1 cellular context compared by ENCODE assay signal in the genomic region with DNA sequence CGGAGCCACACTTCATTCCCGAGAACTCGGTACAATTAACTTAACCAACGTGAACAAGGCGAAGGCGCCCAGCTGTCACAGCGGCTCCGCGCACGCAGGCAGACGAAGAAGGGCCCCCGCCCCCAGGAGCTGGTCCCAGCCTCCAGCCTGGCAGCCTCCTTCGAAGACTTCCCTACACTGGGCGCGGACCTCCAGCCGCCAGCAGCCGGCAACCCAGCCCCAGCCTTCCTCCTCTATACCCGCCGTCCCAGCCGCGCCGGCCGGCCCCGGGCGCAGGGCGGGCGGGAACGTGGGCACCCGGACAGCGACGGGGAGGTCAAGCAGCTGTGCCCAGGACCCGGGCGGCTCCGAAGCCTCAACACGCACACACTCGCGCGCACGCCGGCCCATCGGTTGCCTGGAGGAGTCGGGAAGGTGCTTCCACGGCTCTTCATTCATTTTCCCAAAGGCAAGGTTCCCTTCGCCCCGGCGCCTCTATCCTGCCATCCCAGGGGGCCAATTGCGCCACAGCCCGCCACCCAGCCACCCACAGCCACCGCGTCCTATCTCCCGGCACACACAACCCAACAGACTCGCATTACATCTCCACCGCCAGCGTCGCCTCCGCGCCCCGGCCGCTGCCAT.
TF ChIP-seq lines count a peak whose summit lies in the region.

No MANE protein-coding gene starts in this region.

TF ChIP-seq in HepG2, 621 proteins besides CTCF, POLR2A, EP300 and RAD21 (continued from another document):
- TF ChIP-seq, protein P1, sequence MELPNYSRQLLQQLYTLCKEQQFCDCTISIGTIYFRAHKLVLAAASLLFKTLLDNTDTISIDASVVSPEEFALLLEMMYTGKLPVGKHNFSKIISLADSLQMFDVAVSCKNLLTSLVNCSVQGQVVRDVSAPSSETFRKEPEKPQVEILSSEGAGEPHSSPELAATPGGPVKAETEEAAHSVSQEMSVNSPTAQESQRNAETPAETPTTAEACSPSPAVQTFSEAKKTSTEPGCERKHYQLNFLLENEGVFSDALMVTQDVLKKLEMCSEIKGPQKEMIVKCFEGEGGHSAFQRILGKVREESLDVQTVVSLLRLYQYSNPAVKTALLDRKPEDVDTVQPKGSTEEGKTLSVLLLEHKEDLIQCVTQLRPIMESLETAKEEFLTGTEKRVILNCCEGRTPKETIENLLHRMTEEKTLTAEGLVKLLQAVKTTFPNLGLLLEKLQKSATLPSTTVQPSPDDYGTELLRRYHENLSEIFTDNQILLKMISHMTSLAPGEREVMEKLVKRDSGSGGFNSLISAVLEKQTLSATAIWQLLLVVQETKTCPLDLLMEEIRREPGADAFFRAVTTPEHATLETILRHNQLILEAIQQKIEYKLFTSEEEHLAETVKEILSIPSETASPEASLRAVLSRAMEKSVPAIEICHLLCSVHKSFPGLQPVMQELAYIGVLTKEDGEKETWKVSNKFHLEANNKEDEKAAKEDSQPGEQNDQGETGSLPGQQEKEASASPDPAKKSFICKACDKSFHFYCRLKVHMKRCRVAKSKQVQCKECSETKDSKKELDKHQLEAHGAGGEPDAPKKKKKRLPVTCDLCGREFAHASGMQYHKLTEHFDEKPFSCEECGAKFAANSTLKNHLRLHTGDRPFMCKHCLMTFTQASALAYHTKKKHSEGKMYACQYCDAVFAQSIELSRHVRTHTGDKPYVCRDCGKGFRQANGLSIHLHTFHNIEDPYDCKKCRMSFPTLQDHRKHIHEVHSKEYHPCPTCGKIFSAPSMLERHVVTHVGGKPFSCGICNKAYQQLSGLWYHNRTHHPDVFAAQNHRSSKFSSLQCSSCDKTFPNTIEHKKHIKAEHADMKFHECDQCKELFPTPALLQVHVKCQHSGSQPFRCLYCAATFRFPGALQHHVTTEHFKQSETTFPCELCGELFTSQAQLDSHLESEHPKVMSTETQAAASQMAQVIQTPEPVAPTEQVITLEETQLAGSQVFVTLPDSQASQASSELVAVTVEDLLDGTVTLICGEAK (IDR thresholded peaks at IDR 0.05): no peak
- TF ChIP-seq, protein P1 (CRISPR knock-in tag; IDR thresholded peaks at IDR 0.05): 0 out of 2 replicates have a peak, but pooled peaks have one; percentile 15
- TF ChIP-seq, protein P2, sequence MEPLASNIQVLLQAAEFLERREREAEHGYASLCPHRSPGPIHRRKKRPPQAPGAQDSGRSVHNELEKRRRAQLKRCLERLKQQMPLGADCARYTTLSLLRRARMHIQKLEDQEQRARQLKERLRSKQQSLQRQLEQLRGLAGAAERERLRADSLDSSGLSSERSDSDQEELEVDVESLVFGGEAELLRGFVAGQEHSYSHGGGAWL (CRISPR knock-in tag; IDR thresholded peaks at IDR 0.05): no peak
- TF ChIP-seq SOX13 (IDR thresholded peaks at IDR 0.05) (no peak), SOX13 (CRISPR knock-in tag; conservative IDR thresholded peaks at IDR 0.05 in 1 of 2, IDR thresholded peaks at IDR 0.05 in 1 of 2) (no peak), HOXA7 (CRISPR knock-in tag; IDR thresholded peaks at IDR 0.05) (no peak), AGO1 (IDR thresholded peaks at IDR 0.05; ENCODE audit: low read depth, low read length, poor library complexity, severe bottlenecking) (no peak), CCDC6 (CRISPR knock-in tag; IDR thresholded peaks at IDR 0.05) (no peak), SCMH1 (CRISPR knock-in tag; IDR thresholded peaks at IDR 0.05; ENCODE audit: borderline replicate concordance) (no peak), ZNF101 (CRISPR knock-in tag; IDR thresholded peaks at IDR 0.05; ENCODE audit: borderline replicate concordance, low read depth) (no peak), HNRNPL (IDR thresholded peaks at IDR 0.05; ENCODE audit: low read depth, low read length) (peak; percentile 9; the same call in 1 of the 2 replicates), TRIM24 (CRISPR knock-in tag; IDR thresholded peaks at IDR 0.05) (no peak), RORA (CRISPR knock-in tag; IDR thresholded peaks at IDR 0.05) (no peak), ZSCAN29 (CRISPR knock-in tag; conservative IDR thresholded peaks at IDR 0.05) (no peak), SAP130 (CRISPR knock-in tag; IDR thresholded peaks at IDR 0.05; ENCODE audit: low read depth) (0 out of 2 replicates have a peak, but pooled peaks have one; percentile 28), ZNF761 (CRISPR knock-in tag; conservative IDR thresholded peaks at IDR 0.05) (no peak), ZNF337 (CRISPR knock-in tag; IDR thresholded peaks at IDR 0.05; ENCODE audit: borderline replicate concordance, low read depth) (no peak), HES4 (CRISPR knock-in tag; IDR thresholded peaks at IDR 0.05; ENCODE audit: borderline replicate concordance) (0 out of 2 replicates have a peak, but pooled peaks have one; percentile 57), REXO4 (CRISPR knock-in tag; IDR thresholded peaks at IDR 0.05; ENCODE audit: borderline replicate concordance) (no peak), ZNF891 (CRISPR knock-in tag; IDR thresholded peaks at IDR 0.05) (peak; percentile 35; the same call in 1 of the 2 replicates)
- TF ChIP-seq, protein P3, sequence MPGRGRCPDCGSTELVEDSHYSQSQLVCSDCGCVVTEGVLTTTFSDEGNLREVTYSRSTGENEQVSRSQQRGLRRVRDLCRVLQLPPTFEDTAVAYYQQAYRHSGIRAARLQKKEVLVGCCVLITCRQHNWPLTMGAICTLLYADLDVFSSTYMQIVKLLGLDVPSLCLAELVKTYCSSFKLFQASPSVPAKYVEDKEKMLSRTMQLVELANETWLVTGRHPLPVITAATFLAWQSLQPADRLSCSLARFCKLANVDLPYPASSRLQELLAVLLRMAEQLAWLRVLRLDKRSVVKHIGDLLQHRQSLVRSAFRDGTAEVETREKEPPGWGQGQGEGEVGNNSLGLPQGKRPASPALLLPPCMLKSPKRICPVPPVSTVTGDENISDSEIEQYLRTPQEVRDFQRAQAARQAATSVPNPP (CRISPR knock-in tag; IDR thresholded peaks at IDR 0.05): no peak
- TF ChIP-seq, protein P4, sequence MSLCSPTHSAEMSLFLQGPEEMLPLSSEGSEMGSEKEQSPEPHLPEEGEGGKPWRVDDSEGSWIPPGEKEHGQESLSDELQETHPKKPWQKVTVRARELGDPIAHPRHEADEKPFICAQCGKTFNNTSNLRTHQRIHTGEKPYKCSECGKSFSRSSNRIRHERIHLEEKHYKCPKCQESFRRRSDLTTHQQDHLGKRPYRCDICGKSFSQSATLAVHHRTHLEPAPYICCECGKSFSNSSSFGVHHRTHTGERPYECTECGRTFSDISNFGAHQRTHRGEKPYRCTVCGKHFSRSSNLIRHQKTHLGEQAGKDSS (CRISPR knock-in tag; IDR thresholded peaks at IDR 0.05; ENCODE audit: borderline replicate concordance, low read depth): no peak
- TF ChIP-seq, protein P5, sequence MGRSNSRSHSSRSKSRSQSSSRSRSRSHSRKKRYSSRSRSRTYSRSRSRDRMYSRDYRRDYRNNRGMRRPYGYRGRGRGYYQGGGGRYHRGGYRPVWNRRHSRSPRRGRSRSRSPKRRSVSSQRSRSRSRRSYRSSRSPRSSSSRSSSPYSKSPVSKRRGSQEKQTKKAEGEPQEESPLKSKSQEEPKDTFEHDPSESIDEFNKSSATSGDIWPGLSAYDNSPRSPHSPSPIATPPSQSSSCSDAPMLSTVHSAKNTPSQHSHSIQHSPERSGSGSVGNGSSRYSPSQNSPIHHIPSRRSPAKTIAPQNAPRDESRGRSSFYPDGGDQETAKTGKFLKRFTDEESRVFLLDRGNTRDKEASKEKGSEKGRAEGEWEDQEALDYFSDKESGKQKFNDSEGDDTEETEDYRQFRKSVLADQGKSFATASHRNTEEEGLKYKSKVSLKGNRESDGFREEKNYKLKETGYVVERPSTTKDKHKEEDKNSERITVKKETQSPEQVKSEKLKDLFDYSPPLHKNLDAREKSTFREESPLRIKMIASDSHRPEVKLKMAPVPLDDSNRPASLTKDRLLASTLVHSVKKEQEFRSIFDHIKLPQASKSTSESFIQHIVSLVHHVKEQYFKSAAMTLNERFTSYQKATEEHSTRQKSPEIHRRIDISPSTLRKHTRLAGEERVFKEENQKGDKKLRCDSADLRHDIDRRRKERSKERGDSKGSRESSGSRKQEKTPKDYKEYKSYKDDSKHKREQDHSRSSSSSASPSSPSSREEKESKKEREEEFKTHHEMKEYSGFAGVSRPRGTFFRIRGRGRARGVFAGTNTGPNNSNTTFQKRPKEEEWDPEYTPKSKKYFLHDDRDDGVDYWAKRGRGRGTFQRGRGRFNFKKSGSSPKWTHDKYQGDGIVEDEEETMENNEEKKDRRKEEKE (IDR thresholded peaks at IDR 0.05): no peak
- TF ChIP-seq, protein P6, sequence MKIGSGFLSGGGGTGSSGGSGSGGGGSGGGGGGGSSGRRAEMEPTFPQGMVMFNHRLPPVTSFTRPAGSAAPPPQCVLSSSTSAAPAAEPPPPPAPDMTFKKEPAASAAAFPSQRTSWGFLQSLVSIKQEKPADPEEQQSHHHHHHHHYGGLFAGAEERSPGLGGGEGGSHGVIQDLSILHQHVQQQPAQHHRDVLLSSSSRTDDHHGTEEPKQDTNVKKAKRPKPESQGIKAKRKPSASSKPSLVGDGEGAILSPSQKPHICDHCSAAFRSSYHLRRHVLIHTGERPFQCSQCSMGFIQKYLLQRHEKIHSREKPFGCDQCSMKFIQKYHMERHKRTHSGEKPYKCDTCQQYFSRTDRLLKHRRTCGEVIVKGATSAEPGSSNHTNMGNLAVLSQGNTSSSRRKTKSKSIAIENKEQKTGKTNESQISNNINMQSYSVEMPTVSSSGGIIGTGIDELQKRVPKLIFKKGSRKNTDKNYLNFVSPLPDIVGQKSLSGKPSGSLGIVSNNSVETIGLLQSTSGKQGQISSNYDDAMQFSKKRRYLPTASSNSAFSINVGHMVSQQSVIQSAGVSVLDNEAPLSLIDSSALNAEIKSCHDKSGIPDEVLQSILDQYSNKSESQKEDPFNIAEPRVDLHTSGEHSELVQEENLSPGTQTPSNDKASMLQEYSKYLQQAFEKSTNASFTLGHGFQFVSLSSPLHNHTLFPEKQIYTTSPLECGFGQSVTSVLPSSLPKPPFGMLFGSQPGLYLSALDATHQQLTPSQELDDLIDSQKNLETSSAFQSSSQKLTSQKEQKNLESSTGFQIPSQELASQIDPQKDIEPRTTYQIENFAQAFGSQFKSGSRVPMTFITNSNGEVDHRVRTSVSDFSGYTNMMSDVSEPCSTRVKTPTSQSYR (CRISPR knock-in tag; IDR thresholded peaks at IDR 0.05; ENCODE audit: borderline replicate concordance): no peak
